25 cellular contexts compared by ENCODE assay signal in genomic region chr4:79353075-79353474, GRCh38. TPM values are rescaled to one million over a fixed set of nuclear protein-coding genes. Genes with fewer than 3 reads are reported as not detected.
DNase-seq lines count a peak whose midpoint lies in the region; ATAC-seq, FAIRE-seq and TF ChIP-seq lines count a peak whose summit lies in the region.
"Had no signal": no experiment of that assay in that cellular context is flagged by ENCODE, and none has a peak within 500 bp of the region (broad histone marks: within the 10 kb centered on the region; RNA-seq: fewer than 3 reads in every experiment).

No MANE protein-coding gene starts in this region.

- DNase-seq in D721Med (ENCODE audit: insufficient read length, low spot score) (no peak), small intestine (no peak), glutamatergic neuron (no peak)
- no peak for DNase-seq in activated CD4-positive, CD25-positive, alpha-beta regulatory T cell (lab: John Stamatoyannopoulos, UW)
- DNase-seq: Caco-2; CD4-positive, CD25-positive, alpha-beta regulatory T cell; H9; IMR-90; NCI-H1105; NCI-H146; NCI-H2029 treated with DMSO at 0.1 percent for 48 hours; NCI-H226; NCI-H524; NCI-H774; NK-92 treated with Interleukin-12 subunit alpha and Interleukin-12 subunit beta, amount 100 ng/mL, for 24 hours; SHP77 treated with DMSO at 0.1 percent for 48 hours had no signal

- FAIRE-seq in D721Med (lab: Jason Lieb, UNC) (peak; percentile 11), endometrium (lab: Jason Lieb, UNC) (peak; percentile 57), small intestine (lab: Jason Lieb, UNC) (peak; percentile 51)

- H3K27ac Mint-ChIP-seq in glutamatergic neuron (ENCODE audit: unreplicated experiment), result no peak overlapping the region
- H3K27ac Mint-ChIP-seq: CD4-positive, CD25-positive, alpha-beta regulatory T cell; H9 had no signal

- POLR2A ChIA-PET in HEK293 (lab: Yijun Ruan, JAX), result no interaction called here

- no peaks in the 10 kb centered on the region for H3K27me3 Mint-ChIP-seq in glutamatergic neuron (ENCODE audit: unreplicated experiment)
- H3K27me3 Mint-ChIP-seq: CD4-positive, CD25-positive, alpha-beta regulatory T cell had no signal

- H3K36me3 ChIP-seq in HEK293 (ENCODE audit: control insufficient read depth in 2 of 2, insufficient read depth in 1 of 2, low read length in 2 of 2), result no peaks in the 10 kb centered on the region
- H3K36me3 ChIP-seq in small intestine (ENCODE audit: control insufficient read depth in 2 of 2, insufficient read depth in 2 of 2, low read length in 2 of 2), result no peaks in the 10 kb centered on the region

- H3K9me3 Mint-ChIP-seq in glutamatergic neuron (ENCODE audit: unreplicated experiment), result peaks cover 3% of the 10 kb centered on the region

- H3K4me3 ChIP-seq in HEK293 (ENCODE audit: low read depth, low read length) (no peak overlapping the region), small intestine (ENCODE audit: low read depth in 1 of 2, low read length in 2 of 2) (no peak overlapping the region)
- H3K4me3 ChIP-seq: SK-N-MC had no signal

- H3K27ac ChIP-seq in HEK293 (ENCODE audit: extremely low read depth, low read depth, low read length) (no peak overlapping the region), small intestine (ENCODE audit: low read depth in 1 of 2, low read length in 1 of 2) (no peak overlapping the region)
- H3K27ac ChIP-seq: RWPE1, SK-N-MC had no signal

- H3K4me1 Mint-ChIP-seq in glutamatergic neuron (ENCODE audit: low read depth, unreplicated experiment), result peaks cover 5% of the 10 kb centered on the region
- H3K4me1 Mint-ChIP-seq: CD4-positive, CD25-positive, alpha-beta regulatory T cell; H9 had no signal

- peaks cover 4% of the 10 kb centered on the region for H3K36me3 Mint-ChIP-seq in glutamatergic neuron (ENCODE audit: unreplicated experiment)
- H3K36me3 Mint-ChIP-seq: CD4-positive, CD25-positive, alpha-beta regulatory T cell had no signal

- CTCF ChIA-PET in HEK293 (lab: Yijun Ruan, JAX), result no interaction called here

- no peaks in the 10 kb centered on the region for H3K27me3 ChIP-seq in small intestine (ENCODE audit: control insufficient read depth in 2 of 2, insufficient read depth in 2 of 2, low read length in 2 of 2)

- no peak overlapping the region for H3K4me3 Mint-ChIP-seq in glutamatergic neuron (ENCODE audit: unreplicated experiment)
- H3K4me3 Mint-ChIP-seq: CD4-positive, CD25-positive, alpha-beta regulatory T cell; H9 had no signal

- no peaks in the 10 kb centered on the region for H3K4me1 ChIP-seq in HEK293 (ENCODE audit: control insufficient read depth, insufficient read depth, low read length)
- no peaks in the 10 kb centered on the region for H3K4me1 ChIP-seq in small intestine (ENCODE audit: control insufficient read depth in 2 of 2, insufficient read depth in 1 of 2, low read depth in 1 of 2, low read length in 1 of 2)
- H3K4me1 ChIP-seq: Caco-2 had no signal

- ATAC-seq in GM18498 (IDR thresholded peaks at IDR 0.05; ENCODE audit: unreplicated experiment), result no peak

- no peaks in the 10 kb centered on the region for H3K9me3 ChIP-seq in HEK293 (ENCODE audit: control insufficient read depth, insufficient read depth, low read depth, low read length)
- H3K9me3 ChIP-seq in small intestine (ENCODE audit: control insufficient read depth, low read depth), result no peaks in the 10 kb centered on the region
- H3K9me3 ChIP-seq: Caco-2 had no signal

- 50 to 74% (median 73%) methylated on average over 1 of the region's 1 CpG for WGBS in small intestine, 3 donors

- TF ChIP-seq CTCF in D721Med (IDR thresholded peaks at IDR 0.05; ENCODE audit: insufficient read depth, missing control alignments), result no peak
- no peak for TF ChIP-seq CTCF in HEK293 (tag by site-specific recombination; IDR thresholded peaks at IDR 0.05)
- no peak for TF ChIP-seq CTCF in glutamatergic neuron (IDR thresholded peaks at IDR 0.05; ENCODE audit: partially characterized antibody, unreplicated experiment)

TF ChIP-seq in HEK293, 187 proteins besides CTCF, POLR2A, EP300 and RAD21:
- TF ChIP-seq ZNF596 (tag by site-specific recombination; IDR thresholded peaks at IDR 0.05) (peak; percentile 71; the same call in 1 of the 2 replicates), KLF8 (tag by site-specific recombination; IDR thresholded peaks at IDR 0.05) (no peak)

RNA-seq across cellular contexts. Expression of gene NAA11, which starts 27.2 kb away (rescaled TPM):
- not detected for polyA plus RNA-seq in small intestine
- not detected for total RNA-seq in glutamatergic neuron (ENCODE audit: unreplicated experiment)
- total RNA-seq: A673; Caco-2; CD4-positive, CD25-positive, alpha-beta regulatory T cell; G401; H9; HT1080; IMR-90 had no signal
- polyA plus RNA-seq: BJ; CD4-positive, CD25-positive, alpha-beta regulatory T cell; IMR-90 had no signal

RNA-seq across cellular contexts. Expression of gene GK2, which starts 55.0 kb away (rescaled TPM):
- polyA plus RNA-seq in small intestine, result not detected
- total RNA-seq in glutamatergic neuron (ENCODE audit: unreplicated experiment), result not detected
- total RNA-seq: A673; Caco-2; CD4-positive, CD25-positive, alpha-beta regulatory T cell; G401; H9; HT1080; IMR-90 had no signal
- polyA plus RNA-seq: BJ; CD4-positive, CD25-positive, alpha-beta regulatory T cell; IMR-90 had no signal
